25 cellular contexts compared by ENCODE assay signal in the genomic region with DNA sequence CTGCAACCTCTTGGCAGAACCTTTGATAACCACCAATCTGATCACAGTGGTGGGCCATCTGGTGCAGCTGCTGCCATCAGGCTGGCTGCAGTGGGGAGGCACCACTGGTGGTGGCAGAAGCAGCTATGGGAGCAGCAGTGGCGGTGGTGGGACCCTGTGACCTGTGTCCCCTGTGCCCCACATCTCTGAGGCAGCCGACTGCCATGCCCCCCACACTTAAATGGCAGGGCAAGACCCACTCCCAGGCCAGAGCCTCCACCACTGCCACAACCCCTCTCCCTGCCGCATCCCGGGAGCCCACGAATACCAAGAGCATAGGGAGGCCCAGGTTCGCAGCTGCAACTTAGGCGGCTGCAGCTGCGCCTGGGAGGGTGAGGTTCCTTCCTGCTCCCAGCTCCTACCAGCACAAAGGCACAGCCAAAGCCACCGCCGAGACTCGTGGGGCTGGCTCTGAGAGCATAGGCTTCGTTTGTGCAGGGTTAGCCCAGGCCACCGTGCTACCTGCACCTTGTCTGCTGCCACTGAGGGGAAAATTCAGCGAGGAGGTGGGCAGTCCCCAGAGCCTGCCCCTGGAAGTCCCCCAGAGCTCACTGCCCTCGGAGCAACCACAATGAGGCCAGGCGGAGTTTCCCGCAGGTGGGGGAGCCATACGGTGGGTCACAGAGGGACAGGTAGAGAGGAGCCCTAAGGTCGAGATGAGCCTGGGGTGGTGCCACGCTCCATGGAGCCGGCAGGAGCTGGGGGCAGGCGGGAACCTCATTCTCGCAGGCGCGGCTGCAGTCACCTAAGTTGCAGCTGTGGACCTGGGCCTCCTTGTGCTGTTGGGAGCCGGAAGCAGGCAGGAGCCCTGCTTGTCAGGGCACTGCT.
"Had no signal": no experiment of that assay in that cellular context is flagged by ENCODE, and none has a peak within 500 bp of the region (broad histone marks: within the 10 kb centered on the region; RNA-seq: fewer than 3 reads in every experiment).

No MANE protein-coding gene starts in this region.

- H3K27me3 Mint-ChIP-seq: activated B cell treated with CpG ODN at 0.5 μM for 24 hours; activated CD8-positive, alpha-beta T cell treated with anti-CD3 and anti-CD28 coated beads for 36 hours; activated naive CD4-positive, alpha-beta T cell treated with anti-CD3 and anti-CD28 coated beads, Interleukin-2, amount 50 U/mL, for 24 hours; activated naive CD8-positive, alpha-beta T cell treated with anti-CD3 and anti-CD28 coated beads, Interleukin-2, amount 50 U/mL, for 24 hours; central memory CD8-positive, alpha-beta T cell; naive B cell had no signal

- H3K27ac Mint-ChIP-seq: activated B cell treated with CpG ODN at 0.5 μM for 24 hours; activated CD8-positive, alpha-beta T cell treated with anti-CD3 and anti-CD28 coated beads for 36 hours; activated naive CD4-positive, alpha-beta T cell treated with anti-CD3 and anti-CD28 coated beads, Interleukin-2, amount 50 U/mL, for 24 hours; activated naive CD8-positive, alpha-beta T cell treated with anti-CD3 and anti-CD28 coated beads, Interleukin-2, amount 50 U/mL, for 24 hours; activated T-helper 2 cell treated with anti-CD3 and anti-CD28 coated beads, Interferon-gamma antibody, Interleukin-2, Interleukin-4, amounts not matched to agents 10 μg/mL and 5 μg/mL and 100 μg/mL, durations not matched to agents 14 hours and 24 hours and 36 hours; naive B cell; nephron progenitor cell; T-helper 2 cell treated with Interferon-gamma antibody and Interleukin-4, amounts not matched to agents 5 μg/mL and 100 μg/mL, for 36 hours had no signal

- ATAC-seq: activated CD8-positive, alpha-beta T cell treated with anti-CD3 and anti-CD28 coated beads for 36 hours; activated naive CD8-positive, alpha-beta T cell treated with anti-CD3 and anti-CD28 coated beads, Interleukin-2, amount 50 U/mL, for 24 hours; left ventricle myocardium superior; psoas muscle had no signal

- H3K27ac ChIP-seq: parathyroid adenoma, psoas muscle, right atrium auricular region, spleen, thoracic aorta had no signal

- H3K4me3 Mint-ChIP-seq: activated B cell treated with CpG ODN at 0.5 μM for 24 hours; activated CD8-positive, alpha-beta T cell treated with anti-CD3 and anti-CD28 coated beads for 36 hours; activated naive CD4-positive, alpha-beta T cell treated with anti-CD3 and anti-CD28 coated beads, Interleukin-2, amount 50 U/mL, for 24 hours; activated naive CD8-positive, alpha-beta T cell treated with anti-CD3 and anti-CD28 coated beads, Interleukin-2, amount 50 U/mL, for 24 hours; central memory CD8-positive, alpha-beta T cell; nephron progenitor cell; T-helper 2 cell treated with Interferon-gamma antibody and Interleukin-4, amounts not matched to agents 5 μg/mL and 100 μg/mL, for 36 hours had no signal

- H3K27me3 ChIP-seq: right atrium auricular region, spleen had no signal

- H3K36me3 ChIP-seq: right atrium auricular region, spleen, thoracic aorta had no signal

- DNase-seq: activated B cell treated with CpG ODN at 0.5 μM for 24 hours; activated CD4-positive, alpha-beta T cell treated with anti-CD3 and anti-CD28 coated beads, Interleukin-2, amount 50 U/mL, for 1 hour; activated CD8-positive, alpha-beta T cell treated with anti-CD3 and anti-CD28 coated beads for 36 hours; activated naive CD8-positive, alpha-beta T cell treated with anti-CD3 and anti-CD28 coated beads, Interleukin-2, amount 50 U/mL, for 24 hours; activated T-cell treated with anti-CD3 and anti-CD28 coated beads, Interleukin-2, amount 50 U/mL, for 48 hours; amygdala; dermis blood vessel endothelial cell; effector CD4-positive, alpha-beta T cell; glutamatergic neuron; left ventricle myocardium superior; mammary epithelial cell; naive B cell; nephron progenitor cell; spleen; stimulated activated naive CD4-positive, alpha-beta T cell treated with Interleukin-2 at 50 U/mL for 16 hours; T-helper 1 cell; trophoblast cell had no signal

- H3K4me3 ChIP-seq: psoas muscle, right atrium auricular region, spleen, thoracic aorta had no signal

- H3K4me1 Mint-ChIP-seq: activated B cell treated with CpG ODN at 0.5 μM for 24 hours; activated naive CD4-positive, alpha-beta T cell treated with anti-CD3 and anti-CD28 coated beads, Interleukin-2, amount 50 U/mL, for 24 hours; activated naive CD8-positive, alpha-beta T cell treated with anti-CD3 and anti-CD28 coated beads, Interleukin-2, amount 50 U/mL, for 24 hours; central memory CD8-positive, alpha-beta T cell; naive B cell; nephron progenitor cell had no signal
